ENCODE assay signal across 1 cellular context in genomic region chr6:87829622-87830121, GRCh38.
TF ChIP-seq lines count a peak whose summit lies in the region.

No MANE protein-coding gene starts in this region.

TF ChIP-seq in K562, 482 proteins besides CTCF, POLR2A, EP300 and RAD21 (continued from another document and continues in another):
- TF ChIP-seq ZNF512 (tag; IDR thresholded peaks at IDR 0.05) (peak; percentile 92), CHAMP1 (IDR thresholded peaks at IDR 0.05) (no peak), HOXB6 (CRISPR knock-in tag; IDR thresholded peaks at IDR 0.05; ENCODE audit: borderline replicate concordance) (no peak), ZNF445 (CRISPR knock-in tag; IDR thresholded peaks at IDR 0.05; ENCODE audit: low read depth) (no peak), L3MBTL2 (IDR thresholded peaks at IDR 0.05) (no peak), CEBPG (CRISPR knock-in tag; IDR thresholded peaks at IDR 0.05) (no peak), CEBPG (tag; conservative IDR thresholded peaks at IDR 0.05 in 1 of 2, IDR thresholded peaks at IDR 0.05 in 1 of 2) (no peak), HNRNPL (IDR thresholded peaks at IDR 0.05; ENCODE audit: low read depth, low read length) (no peak), EWSR1 (IDR thresholded peaks at IDR 0.05; ENCODE audit: borderline replicate concordance, low read depth, partially characterized antibody) (no peak), ZNF318 (IDR thresholded peaks at IDR 0.05; ENCODE audit: borderline replicate concordance in 1 of 2, low read depth in 1 of 2) (no peak), POLR2H (tag; IDR thresholded peaks at IDR 0.05; ENCODE audit: low read depth) (no peak), PHB2 (IDR thresholded peaks at IDR 0.05; ENCODE audit: low read depth) (no peak), ID3 (CRISPR knock-in tag; IDR thresholded peaks at IDR 0.05) (no peak), ID3 (tag; IDR thresholded peaks at IDR 0.05) (no peak), ZFX (CRISPR knock-in tag; IDR thresholded peaks at IDR 0.05) (no peak), ZBTB34 (CRISPR knock-in tag; IDR thresholded peaks at IDR 0.05) (no peak), ZBTB40 (IDR thresholded peaks at IDR 0.05) (no peak), ZBTB40 (CRISPR knock-in tag; IDR thresholded peaks at IDR 0.05) (no peak), FOXP4 (CRISPR knock-in tag; IDR thresholded peaks at IDR 0.05; ENCODE audit: borderline replicate concordance) (no peak), ATF3 (IDR thresholded peaks at IDR 0.05) (no peak), ATF3 (CRISPR knock-in tag; conservative IDR thresholded peaks at IDR 0.05) (no peak), ATF2 (CRISPR knock-in tag; IDR thresholded peaks at IDR 0.05) (no peak), ZNF589 (CRISPR knock-in tag; IDR thresholded peaks at IDR 0.05; ENCODE audit: low read depth) (no peak)
